In genomic region chr2:16014802-16015201, GRCh38 we compare ENCODE assay signal across 16 cellular contexts.
DNase-seq lines count a peak whose midpoint lies in the region; ATAC-seq and TF ChIP-seq lines count a peak whose summit lies in the region.
"Had no signal": no experiment of that assay in that cellular context is flagged by ENCODE, and none has a peak within 500 bp of the region (broad histone marks: within the 10 kb centered on the region; RNA-seq: fewer than 3 reads in every experiment).

No MANE protein-coding gene starts in this region.

- peak; percentile 30 for DNase-seq in NCI-H1092 treated with DMSO at 0.1 percent for 48 hours (lab: John Stamatoyannopoulos, UW)
- DNase-seq in NCI-H1092 (lab: John Stamatoyannopoulos, UW): no peak
- DNase-seq in GM23338 (ENCODE audit: low spot score): no peak
- no peak for DNase-seq in endodermal cell
- no peak for DNase-seq in central memory CD4-positive, alpha-beta T cell
- DNase-seq: 8988T, COR-L47, GOT3, KBM-7, NCI-H1436 treated with DMSO at 0.1 percent for 48 hours, NCI-H2029 treated with DMSO at 0.1 percent for 48 hours, NCI-H446 treated with DMSO at 0.1 percent for 48 hours, SK-N-SH had no signal

- H3K9ac ChIP-seq in endodermal cell (ENCODE audit: extremely low read depth, low read length, poor library complexity, severe bottlenecking): no peak overlapping the region
- H3K9ac ChIP-seq: SK-N-SH had no signal

- H3K4me2 ChIP-seq in GM23338: 0 out of 2 replicates have a peak overlapping the region, but pooled peaks have one; percentile 78
- H3K4me2 ChIP-seq: SK-N-SH had no signal

- H3K4me3 Mint-ChIP-seq in GM23338: no peak overlapping the region; the same call in 2 of the 3 replicates
- H3K4me3 Mint-ChIP-seq in endodermal cell: no peak overlapping the region

- no peaks in the 10 kb centered on the region for H3K79me2 ChIP-seq in GM23338 (replicated peaks; ENCODE audit: insufficient read depth)

- H3K36me3 ChIP-seq in GM23338 (ENCODE audit: insufficient read depth) (no peaks in the 10 kb centered on the region), endodermal cell (ENCODE audit: control insufficient read depth, insufficient read depth, low read length) (no peaks in the 10 kb centered on the region)

- ATAC-seq in GM23338 (no peak), HG03571 (IDR thresholded peaks at IDR 0.05; ENCODE audit: unreplicated experiment) (no peak), HG03457 (IDR thresholded peaks at IDR 0.05; ENCODE audit: unreplicated experiment) (no peak)

- no peaks in the 10 kb centered on the region for H3K9me3 ChIP-seq in endodermal cell (ENCODE audit: control insufficient read depth, low read length)
- H3K9me3 ChIP-seq: SK-N-SH had no signal

- H3K36me3 Mint-ChIP-seq in GM23338 (ENCODE audit: low read depth): no peaks in the 10 kb centered on the region
- H3K36me3 Mint-ChIP-seq in endodermal cell (ENCODE audit: low read depth): no peaks in the 10 kb centered on the region

- H3K27ac ChIP-seq in GM23338 (ENCODE audit: low read depth) (no peak overlapping the region), endodermal cell (ENCODE audit: low read depth, low read length) (peak overlapping the region; percentile 96), temporal lobe (ENCODE audit: low read depth, low read length) (peak overlapping the region; percentile 67)

- 0 out of 2 replicates have a peak, but pooled peaks cover 17% of the 10 kb centered on the region for H3K9me2 ChIP-seq in GM23338 (ENCODE audit: insufficient read depth)
- H3K9me2 ChIP-seq: SK-N-SH had no signal

- no peak overlapping the region for H3K27ac Mint-ChIP-seq in GM23338
- no peak overlapping the region for H3K27ac Mint-ChIP-seq in endodermal cell

- peaks cover 37% of the 10 kb centered on the region for H3K4me1 Mint-ChIP-seq in GM23338
- peaks cover 29% of the 10 kb centered on the region for H3K4me1 Mint-ChIP-seq in endodermal cell

- TF ChIP-seq CTCF in GM23338 (conservative IDR thresholded peaks at IDR 0.05; ENCODE audit: low read depth in 2 of 2) (no peak), endodermal cell (conservative IDR thresholded peaks at IDR 0.05) (no peak)

- H3K27me3 ChIP-seq in GM23338 (ENCODE audit: insufficient read depth) (no peaks in the 10 kb centered on the region), endodermal cell (ENCODE audit: control insufficient read depth, insufficient read depth, low read length, poor library complexity, severe bottlenecking) (peaks cover 6% of the 10 kb centered on the region)

- peaks cover 22% of the 10 kb centered on the region for H3F3A ChIP-seq in GM23338 (replicated peaks; ENCODE audit: low read depth)

- peaks cover 45% of the 10 kb centered on the region for H3K4me1 ChIP-seq in GM23338 (ENCODE audit: insufficient read depth)
- H3K4me1 ChIP-seq in endodermal cell (ENCODE audit: control insufficient read depth, insufficient read depth, low read length): peaks cover 9% of the 10 kb centered on the region

- WGBS in endodermal cell (ENCODE audit: insufficient coverage in 1 of 2, insufficient read length in 1 of 2), 2 experiments: 89 to 91% methylated on average over 2 to 3 of the region's 3 CpGs

- H3K9me3 Mint-ChIP-seq in GM23338 (no peaks in the 10 kb centered on the region), endodermal cell (no peaks in the 10 kb centered on the region)

- H3K27me3 Mint-ChIP-seq in GM23338 (ENCODE audit: insufficient read depth, low read depth, poor library complexity): peaks cover 15% of the 10 kb centered on the region
- H3K27me3 Mint-ChIP-seq in endodermal cell (ENCODE audit: insufficient read depth): peaks cover 30% of the 10 kb centered on the region

- H3K4me3 ChIP-seq in GM23338 (no peak overlapping the region), endodermal cell (ENCODE audit: low read length) (no peak overlapping the region)

- no peak overlapping the region for H2AFZ ChIP-seq in GM23338

- H4K20me1 ChIP-seq in GM23338 (replicated peaks; ENCODE audit: insufficient read depth): no peaks in the 10 kb centered on the region

TF ChIP-seq in GM23338, 12 proteins besides CTCF, POLR2A, EP300 and RAD21:
- no peak for TF ChIP-seq ZNF114 (CRISPR knock-in tag; IDR thresholded peaks at IDR 0.05)
- no peak for TF ChIP-seq EZH2 (IDR thresholded peaks at IDR 0.05; ENCODE audit: low read depth, unreplicated experiment)
TF ChIP-seq in GM23338: peak in this region for 0.
